Comparison of ENCODE assay signal across 14 cellular contexts in the genomic region with DNA sequence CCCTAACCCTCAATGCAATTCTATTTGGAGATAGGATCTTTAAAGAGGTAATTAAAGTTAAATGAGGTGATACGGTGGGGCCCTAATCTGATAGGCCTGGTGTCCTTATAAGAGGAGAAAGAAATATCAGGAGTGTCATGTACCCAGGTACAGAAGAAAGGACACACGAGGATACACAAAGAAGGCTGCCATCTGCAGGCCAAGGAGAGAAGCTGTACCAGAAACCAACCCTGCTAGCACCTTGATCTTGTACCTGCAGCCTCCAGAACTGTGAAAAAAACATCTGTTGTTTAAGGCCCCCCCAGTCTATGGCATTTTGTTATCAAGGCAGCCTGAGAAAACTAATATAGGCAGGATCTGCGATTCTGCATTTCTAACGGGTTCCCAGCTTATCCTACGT. TPM values are rescaled to one million over a fixed set of nuclear protein-coding genes. Genes with fewer than 3 reads are reported as not detected.
DNase-seq lines count a peak whose midpoint lies in the region; ATAC-seq, FAIRE-seq and TF ChIP-seq lines count a peak whose summit lies in the region.
"Had no signal": no experiment of that assay in that cellular context is flagged by ENCODE, and none has a peak within 500 bp of the region (broad histone marks: within the 10 kb centered on the region; RNA-seq: fewer than 3 reads in every experiment).

No MANE protein-coding gene starts in this region.

- no peak overlapping the region for H2AFZ ChIP-seq in MM.1S (ENCODE audit: low read length)
- no peak overlapping the region for H2AFZ ChIP-seq in mammary epithelial cell (ENCODE audit: low read depth, low read length)

- ATAC-seq in Right ventricle myocardium superior (ENCODE audit: poor library complexity) (no peak), upper lobe of right lung (no peak), HG03025 (IDR thresholded peaks at IDR 0.05; ENCODE audit: low FRiP score, unreplicated experiment) (no peak)

- no peak overlapping the region for H3K4me3 ChIP-seq in cardiac muscle cell
- no peak overlapping the region for H3K4me3 ChIP-seq in MM.1S (ENCODE audit: low read length)
- no peak overlapping the region for H3K4me3 ChIP-seq in mammary epithelial cell (replicated peaks in 1 of 3; ENCODE audit: insufficient read depth in 1 of 3, low read depth in 2 of 3, low read length in 3 of 3)
- H3K4me3 ChIP-seq in upper lobe of right lung: no peak overlapping the region
- H3K4me3 ChIP-seq: SK-N-MC, thoracic aorta had no signal

- WGBS in mammary epithelial cell (ENCODE audit: low coverage, missing lambda C conversion rate): 92% methylated on average over 5 of the region's 5 CpGs

- DNase-seq in cardiac muscle cell (ENCODE audit: low read depth in 1 of 2, low spot score in 1 of 2) (no peak), Right ventricle myocardium superior (no peak), MM.1S (no peak), mammary epithelial cell (no peak), upper lobe of right lung (no peak), MV-4-11 (lab: John Stamatoyannopoulos, UW) (no peak), RCC 7860 (ENCODE audit: low spot score) (no peak)
- DNase-seq: anterior cingulate cortex, NCI-H187, posterior cingulate gyrus had no signal

- no peak for FAIRE-seq in RCC 7860 (lab: Jason Lieb, UNC)

- H3K27ac ChIP-seq in cardiac muscle cell: no peak overlapping the region
- no peak overlapping the region for H3K27ac ChIP-seq in MM.1S (ENCODE audit: low read length)
- H3K27ac ChIP-seq in mammary epithelial cell (ENCODE audit: insufficient read depth, low read depth, low read length): no peak overlapping the region
- H3K27ac ChIP-seq in upper lobe of right lung: no peak overlapping the region
- H3K27ac ChIP-seq: SK-N-MC, thoracic aorta had no signal

- no peak overlapping the region for H3K9ac ChIP-seq in MM.1S (ENCODE audit: low read length)
- H3K9ac ChIP-seq in mammary epithelial cell (ENCODE audit: insufficient read depth, low read length): no peak overlapping the region

- H3K4me2 ChIP-seq in MM.1S (ENCODE audit: low read depth, low read length) (no peak overlapping the region), mammary epithelial cell (ENCODE audit: insufficient read depth, low read depth, low read length) (no peak overlapping the region)

- H3K4me1 ChIP-seq in cardiac muscle cell (ENCODE audit: low read depth) (no peaks in the 10 kb centered on the region), MM.1S (ENCODE audit: low read length) (no peaks in the 10 kb centered on the region), mammary epithelial cell (ENCODE audit: insufficient read depth, low read length) (no peaks in the 10 kb centered on the region), upper lobe of right lung (no peaks in the 10 kb centered on the region)

- H3K9me3 ChIP-seq in cardiac muscle cell (ENCODE audit: low read depth) (no peaks in the 10 kb centered on the region), MM.1S (replicated peaks; ENCODE audit: insufficient read depth, low read length) (no peaks in the 10 kb centered on the region), mammary epithelial cell (replicated peaks; ENCODE audit: insufficient read depth, low read length) (no peaks in the 10 kb centered on the region), upper lobe of right lung (no peaks in the 10 kb centered on the region)

- intact Hi-C loops in Right ventricle myocardium superior (cut with DNase I): no loop called here
- intact Hi-C loops in mammary epithelial cell (cut with micrococcal nuclease): no loop called here
- intact Hi-C loops in upper lobe of right lung (cut with DNase I): no loop called here

- dilution Hi-C loops in mammary epithelial cell (cut with HindIII; ENCODE audit: low sequenced_read_pairs): loop anchor here (25.0 kb wide), 1 partner anchor 443 kb away; no protein-coding TSS in a partner anchor

- H3F3A ChIP-seq in MM.1S (ENCODE audit: insufficient read depth, low read length): no peaks in the 10 kb centered on the region

- CTCF ChIA-PET in mammary epithelial cell (lab: Charles Lee; ENCODE audit: low non-redundant PET): no interaction called here

- in situ Hi-C loops in mammary epithelial cell (cut with MboI; ENCODE audit: low sequenced_read_pairs in 2 of 2): no loop called here

- peak; percentile 2 for TF ChIP-seq CTCF in cardiac muscle cell (IDR thresholded peaks at IDR 0.05; ENCODE audit: low read depth, low read length)
- TF ChIP-seq CTCF in MM.1S (IDR thresholded peaks at IDR 0.05; ENCODE audit: low read length): peak; percentile 35
- TF ChIP-seq CTCF in mammary epithelial cell (conservative IDR thresholded peaks at IDR 0.05 in 1 of 2, IDR thresholded peaks at IDR 0.05 in 1 of 2; ENCODE audit: extremely low read depth in 1 of 2, insufficient read depth in 1 of 2, low read depth in 1 of 2, low read length in 2 of 2): peak; percentile 23 to 28
- peak; percentile 5 for TF ChIP-seq CTCF in upper lobe of right lung (IDR thresholded peaks at IDR 0.05)

- no TSS peak for BruUV-seq in mammary epithelial cell (replicated peaks; lab: Mats Ljungman, UMichigan)

- H3K79me2 ChIP-seq in MM.1S (ENCODE audit: low read length) (no peaks in the 10 kb centered on the region), mammary epithelial cell (ENCODE audit: insufficient read depth, low read length) (no peaks in the 10 kb centered on the region)

- H3K9me2 ChIP-seq in MM.1S (replicated peaks; ENCODE audit: insufficient read depth, low read length): no peaks in the 10 kb centered on the region

- H4K20me1 ChIP-seq in MM.1S (ENCODE audit: insufficient read depth, low read length) (no peaks in the 10 kb centered on the region), mammary epithelial cell (ENCODE audit: insufficient read depth, low read length) (no peaks in the 10 kb centered on the region)

- no peaks in the 10 kb centered on the region for H3K36me3 ChIP-seq in cardiac muscle cell
- H3K36me3 ChIP-seq in MM.1S (replicated peaks; ENCODE audit: insufficient read depth, low read length): no peaks in the 10 kb centered on the region
- H3K36me3 ChIP-seq in mammary epithelial cell (ENCODE audit: insufficient read depth, low read length): no peaks in the 10 kb centered on the region
- no peaks in the 10 kb centered on the region for H3K36me3 ChIP-seq in upper lobe of right lung
- H3K36me3 ChIP-seq: thoracic aorta had no signal

- H3K27me3 ChIP-seq in cardiac muscle cell (no peaks in the 10 kb centered on the region), MM.1S (replicated peaks; ENCODE audit: insufficient read depth, low read length) (no peaks in the 10 kb centered on the region), mammary epithelial cell (ENCODE audit: insufficient read depth, low read length) (no peaks in the 10 kb centered on the region), upper lobe of right lung (no peaks in the 10 kb centered on the region)

RNA-seq across cellular contexts. Expression of a gene that starts 44.2 kb away (rescaled TPM):
- 83.7 and 91.8 TPM in 2 replicates for total RNA-seq in cardiac muscle cell
- 120 and 125 TPM in 2 replicates for polyA plus RNA-seq in cardiac muscle cell
- 30.3 TPM for total RNA-seq in Right ventricle myocardium superior
- 10 to 100 TPM; 67.2 to 69.0 TPM for total RNA-seq in mammary epithelial cell
- 93.7 TPM for polyA plus RNA-seq in mammary epithelial cell
- polyA minus RNA-seq in mammary epithelial cell: 90.6 TPM
- total RNA-seq in upper lobe of right lung: 96.4 TPM

RNA-seq across cellular contexts. Expression of a gene that starts 54.6 kb away (rescaled TPM):
- total RNA-seq in cardiac muscle cell: not detected in 2 replicates
- not detected in 2 replicates for polyA plus RNA-seq in cardiac muscle cell
- not detected for total RNA-seq in Right ventricle myocardium superior
- not detected for total RNA-seq in mammary epithelial cell
- polyA plus RNA-seq in mammary epithelial cell: not detected
- polyA minus RNA-seq in mammary epithelial cell: not detected
- not detected for total RNA-seq in upper lobe of right lung
- total RNA-seq: fibroblast of lung, thoracic aorta had no signal
- polyA plus RNA-seq: fibroblast of lung had no signal
